ENCODE assay signal across 27 cellular contexts in the genomic region with DNA sequence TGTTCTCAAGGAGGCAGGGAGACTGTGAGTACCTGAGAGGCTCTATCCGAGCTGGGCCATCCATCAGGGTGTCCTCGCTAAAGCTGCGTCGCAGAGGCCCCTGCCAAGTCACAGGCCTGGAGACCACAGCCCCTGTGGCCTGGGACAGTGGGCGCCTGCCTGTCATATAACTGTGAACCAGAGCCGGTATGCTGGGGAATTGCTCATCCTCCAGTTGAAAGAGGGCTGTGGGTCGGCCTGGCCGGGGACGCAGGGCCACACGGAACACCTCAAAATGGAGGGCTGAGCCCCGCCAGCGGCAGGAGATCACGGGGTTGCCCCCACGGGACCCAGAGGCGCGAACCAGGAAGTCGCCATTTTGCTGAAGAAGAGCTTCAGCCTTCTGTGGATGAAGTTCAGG. TPM values are rescaled to one million over a fixed set of nuclear protein-coding genes. Genes with fewer than 3 reads are reported as not detected.
"Had no signal": no experiment of that assay in that cellular context is flagged by ENCODE, and none has a peak within 500 bp of the region (broad histone marks: within the 10 kb centered on the region; RNA-seq: fewer than 3 reads in every experiment).

No MANE protein-coding gene starts in this region.

- H3K36me3 ChIP-seq: colonic mucosa, esophagus muscularis mucosa, gastroesophageal sphincter, neutrophil, right atrium auricular region, sigmoid colon had no signal

- ATAC-seq: foreskin keratinocyte, gastroesophageal sphincter, lower lobe of right lung had no signal

- H3K4me1 ChIP-seq: colonic mucosa, esophagus muscularis mucosa, gastroesophageal sphincter, prostate gland, right atrium auricular region, sigmoid colon had no signal

- H3K27me3 ChIP-seq: colonic mucosa, foreskin keratinocyte, neutrophil, right atrium auricular region had no signal

- H3K27ac ChIP-seq: colonic mucosa, epithelial cell of prostate, esophagus muscularis mucosa, foreskin keratinocyte, gastroesophageal sphincter, lower lobe of right lung, neutrophil, prostate gland, right atrium auricular region, sigmoid colon, stomach, tibial artery had no signal

- H3K4me3 ChIP-seq: colonic mucosa, esophagus muscularis mucosa, gastroesophageal sphincter, lower lobe of right lung, prostate gland, right atrium auricular region, sigmoid colon, stomach, tibial artery had no signal

- DNase-seq: colonic mucosa; effector CD8-positive, alpha-beta T cell; foreskin keratinocyte; glutamatergic neuron; hypothalamus; immature natural killer cell; islet precursor cell; left ventricle myocardium superior; lower lobe of right lung; sigmoid colon; stimulated activated CD4-positive, alpha-beta T cell treated with anti-CD3 and anti-CD28 coated beads, Interleukin-2, amount 100 ng/mL, for 24 hours; stimulated activated naive CD4-positive, alpha-beta T cell treated with Interleukin-2 at 50 U/mL for 16 hours; stomach; tibial artery had no signal

- H3K9me3 ChIP-seq: colonic mucosa, esophagus muscularis mucosa, lower lobe of right lung, neutrophil, prostate gland, right atrium auricular region, sigmoid colon, stomach, tibial artery had no signal

RNA-seq across cellular contexts. Expression of gene SH2D3A, which starts 6.6 kb away (rescaled TPM):
- total RNA-seq: fibroblast of lung, myocyte, right atrium auricular region, skeletal muscle tissue had no signal
- polyA plus RNA-seq: fibroblast of lung had no signal

RNA-seq across cellular contexts. Expression of gene VAV1, which starts 11.9 kb away (rescaled TPM):
- total RNA-seq: chondrocyte, endodermal cell, fibroblast of lung, myocyte had no signal
- polyA plus RNA-seq: fibroblast of lung, neural cell had no signal

RNA-seq across cellular contexts. Expression of gene C3, which starts 40.2 kb away (rescaled TPM):
- polyA plus RNA-seq: naive thymus-derived CD8-positive, alpha-beta T cell; neural cell had no signal
